ENCODE assay signal across 20 cellular contexts in the genomic region with DNA sequence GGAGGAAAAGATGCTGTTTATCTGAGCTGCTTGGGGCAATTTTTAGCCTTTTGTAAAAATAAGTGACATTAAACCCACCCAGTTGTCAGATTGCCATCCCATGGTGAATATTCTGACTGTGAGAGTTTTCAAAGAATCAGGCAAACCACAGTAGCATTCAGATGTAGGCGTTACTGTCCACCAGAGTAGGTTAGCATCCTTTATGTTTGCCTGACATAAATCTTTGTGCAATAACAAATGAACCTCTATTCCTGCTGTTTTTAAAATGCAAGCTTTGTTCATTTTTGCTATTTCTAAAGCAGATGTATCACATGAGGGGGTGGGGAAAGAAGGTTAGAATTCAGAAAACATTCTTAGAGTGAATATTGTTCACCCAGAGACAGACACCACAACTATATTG.
"Had no signal": no experiment of that assay in that cellular context is flagged by ENCODE, and none has a peak within 500 bp of the region (broad histone marks: within the 10 kb centered on the region; RNA-seq: fewer than 3 reads in every experiment).

No MANE protein-coding gene starts in this region.

- H3K27ac Mint-ChIP-seq: IgD-negative memory B cell had no signal

- H3K27me3 Mint-ChIP-seq: IgD-negative memory B cell had no signal

- H3K4me1 Mint-ChIP-seq: IgD-negative memory B cell had no signal

- H3K4me3 ChIP-seq: K562 had no signal

- H3K4me2 ChIP-seq: KMS-11 had no signal

- ATAC-seq: K562, SK-N-SH treated with all-trans-retinoic acid at 6 μM for 48 hours had no signal

- H3K27ac ChIP-seq: HL-60, KMS-11 had no signal

- DNase-seq: MV-4-11, NCI-H1048, NCI-H1105, NCI-H1417, NCI-H1436 treated with DMSO at 0.1 percent for 48 hours, NCI-H1694, NCI-H187 treated with DMSO at 0.1 percent for 48 hours, NCI-H2171 treated with DMSO at 0.1 percent for 48 hours, NCI-H345, NCI-H446 treated with DMSO at 0.1 percent for 48 hours, NCI-H510A treated with DMSO at 0.1 percent for 48 hours, NCI-H526, NCI-H748 treated with DMSO at 0.1 percent for 48 hours, RPMI8226, SHP77 had no signal

- H3K4me3 Mint-ChIP-seq: IgD-negative memory B cell had no signal

- H3K36me3 Mint-ChIP-seq: IgD-negative memory B cell had no signal
